Comparison of ENCODE assay signal across 22 cellular contexts in the genomic region with DNA sequence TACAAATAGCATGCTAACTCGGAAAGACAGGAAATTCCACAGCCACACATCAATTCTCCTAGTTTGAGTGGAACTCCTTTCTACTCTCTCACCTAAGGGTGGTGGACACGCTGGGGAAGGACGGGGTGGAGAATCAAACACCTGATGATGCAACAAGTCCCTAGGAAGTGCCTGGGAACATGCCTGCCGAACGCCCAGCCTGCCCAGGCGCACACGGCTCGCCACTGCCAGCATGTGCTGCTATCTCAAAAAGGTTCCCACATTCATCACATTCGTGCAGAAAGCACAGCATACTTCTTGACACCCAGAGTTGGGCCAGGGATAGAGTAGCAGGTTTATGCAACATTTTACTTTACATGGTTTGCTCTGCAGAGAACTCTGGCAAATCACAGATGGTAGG.
DNase-seq lines count a peak whose midpoint lies in the region; ATAC-seq and TF ChIP-seq lines count a peak whose summit lies in the region.
"Had no signal": no experiment of that assay in that cellular context is flagged by ENCODE, and none has a peak within 500 bp of the region (broad histone marks: within the 10 kb centered on the region; RNA-seq: fewer than 3 reads in every experiment).

No MANE protein-coding gene starts in this region.

- peaks cover 25% of the 10 kb centered on the region for H3K36me3 Mint-ChIP-seq in dendritic cell treated with granulocyte-macrophage colony-stimulating factor and Interleukin-4, amounts not matched to agents 40 ng/mL and 50 ng/mL, for 4 days (ENCODE audit: low read depth)
- peaks cover 27% of the 10 kb centered on the region for H3K36me3 Mint-ChIP-seq in neural crest cell (ENCODE audit: low read depth)

- peak overlapping the region; percentile 17 for H3K27ac Mint-ChIP-seq in dendritic cell treated with granulocyte-macrophage colony-stimulating factor and Interleukin-4, amounts not matched to agents 40 ng/mL and 50 ng/mL, for 4 days
- H3K27ac Mint-ChIP-seq in neural crest cell (ENCODE audit: unreplicated experiment): peak overlapping the region; percentile 72
- H3K27ac Mint-ChIP-seq: activated T-helper 1 cell treated with anti-CD3 and anti-CD28 coated beads, Interleukin-12 subunit alpha, Interleukin-12 subunit beta, Interleukin-2, Interleukin-4 antibody, amounts not matched to agents 30 ng/mL and 10 ng/mL and 1 ng/mL, durations not matched to agents 14 hours and 24 hours and 36 hours; IgD-negative memory B cell had no signal

- no peaks in the 10 kb centered on the region for H3K27me3 ChIP-seq in WERI-Rb-1 (ENCODE audit: insufficient read depth, low read depth, severe bottlenecking)

- H3K4me1 Mint-ChIP-seq in dendritic cell treated with granulocyte-macrophage colony-stimulating factor and Interleukin-4, amounts not matched to agents 40 ng/mL and 50 ng/mL, for 4 days (ENCODE audit: low read depth): peaks cover 10% of the 10 kb centered on the region
- H3K4me1 Mint-ChIP-seq in neural crest cell: peaks cover 23% of the 10 kb centered on the region

- DNase-seq in neural crest cell (ENCODE audit: low read depth, low spot score) (no peak), NAMALWA (ENCODE audit: low spot score) (no peak), NCI-H1417 treated with DMSO at 0.1 percent for 48 hours (lab: John Stamatoyannopoulos, UW) (no peak), WERI-Rb-1 (no peak)
- no peak for DNase-seq in activated CD4-positive, alpha-beta T cell treated with anti-CD3 and anti-CD28 coated beads for 4 hours
- DNase-seq: ACHN; activated CD4-positive, alpha-beta T cell treated with anti-CD3 and anti-CD28 coated beads, Interleukin-2, amount 50 U/mL, for 1 hour; aorta; caudate nucleus; kidney glomerular epithelial cell; NCI-H1092 treated with DMSO at 0.1 percent for 48 hours; NCI-H2029; NCI-H2227 treated with DMSO at 0.1 percent for 48 hours; NCI-H748 treated with DMSO at 0.1 percent for 48 hours had no signal

- no peak overlapping the region for H3K4me3 Mint-ChIP-seq in dendritic cell treated with granulocyte-macrophage colony-stimulating factor and Interleukin-4, amounts not matched to agents 40 ng/mL and 50 ng/mL, for 4 days
- no peak overlapping the region for H3K4me3 Mint-ChIP-seq in neural crest cell
- H3K4me3 Mint-ChIP-seq: activated T-helper 1 cell treated with anti-CD3 and anti-CD28 coated beads, Interleukin-12 subunit alpha, Interleukin-12 subunit beta, Interleukin-2, Interleukin-4 antibody, amounts not matched to agents 30 ng/mL and 10 ng/mL and 1 ng/mL, durations not matched to agents 14 hours and 24 hours and 36 hours; IgD-negative memory B cell had no signal

- no peak overlapping the region for H3K4me3 ChIP-seq in WERI-Rb-1 (ENCODE audit: low read depth, low read length)
- H3K4me3 ChIP-seq: GM23248, lung had no signal

- ATAC-seq in GM18907 (IDR thresholded peaks at IDR 0.05; ENCODE audit: unreplicated experiment) (peak; percentile 11), HG02678 (IDR thresholded peaks at IDR 0.05; ENCODE audit: unreplicated experiment) (peak; percentile 6)

- TF ChIP-seq CTCF in neural crest cell (conservative IDR thresholded peaks at IDR 0.05) (no peak), WERI-Rb-1 (IDR thresholded peaks at IDR 0.05; ENCODE audit: low read depth, low read length) (no peak)

- no peak overlapping the region for H3K27ac ChIP-seq in WERI-Rb-1
- H3K27ac ChIP-seq: GM23248 had no signal

- no peaks in the 10 kb centered on the region for H3K27me3 Mint-ChIP-seq in dendritic cell treated with granulocyte-macrophage colony-stimulating factor and Interleukin-4, amounts not matched to agents 40 ng/mL and 50 ng/mL, for 4 days
- H3K27me3 Mint-ChIP-seq in neural crest cell (ENCODE audit: low read depth): no peaks in the 10 kb centered on the region
- H3K27me3 Mint-ChIP-seq: IgD-negative memory B cell had no signal

- no peaks in the 10 kb centered on the region for H3K9me3 Mint-ChIP-seq in dendritic cell treated with granulocyte-macrophage colony-stimulating factor and Interleukin-4, amounts not matched to agents 40 ng/mL and 50 ng/mL, for 4 days
- peaks cover 11% of the 10 kb centered on the region for H3K9me3 Mint-ChIP-seq in neural crest cell
- H3K9me3 Mint-ChIP-seq: activated naive CD4-positive, alpha-beta T cell treated with anti-CD3 and anti-CD28 coated beads, Interleukin-2, amount 50 U/mL, for 72 hours; activated T-helper 1 cell treated with anti-CD3 and anti-CD28 coated beads, Interleukin-12 subunit alpha, Interleukin-12 subunit beta, Interleukin-2, Interleukin-4 antibody, amounts not matched to agents 30 ng/mL and 10 ng/mL and 1 ng/mL, durations not matched to agents 14 hours and 24 hours and 36 hours; IgD-negative memory B cell had no signal

- intact Hi-C loops in dendritic cell treated with granulocyte-macrophage colony-stimulating factor and Interleukin-4, amounts not matched to agents 40 ng/mL and 50 ng/mL, for 4 days (cut with micrococcal nuclease): no loop called here

- H3K9me3 ChIP-seq in WERI-Rb-1 (ENCODE audit: severe bottlenecking): no peaks in the 10 kb centered on the region

- no peaks in the 10 kb centered on the region for H3K36me3 ChIP-seq in WERI-Rb-1
